Comparison of ENCODE assay signal across 8 cellular contexts in the genomic region with DNA sequence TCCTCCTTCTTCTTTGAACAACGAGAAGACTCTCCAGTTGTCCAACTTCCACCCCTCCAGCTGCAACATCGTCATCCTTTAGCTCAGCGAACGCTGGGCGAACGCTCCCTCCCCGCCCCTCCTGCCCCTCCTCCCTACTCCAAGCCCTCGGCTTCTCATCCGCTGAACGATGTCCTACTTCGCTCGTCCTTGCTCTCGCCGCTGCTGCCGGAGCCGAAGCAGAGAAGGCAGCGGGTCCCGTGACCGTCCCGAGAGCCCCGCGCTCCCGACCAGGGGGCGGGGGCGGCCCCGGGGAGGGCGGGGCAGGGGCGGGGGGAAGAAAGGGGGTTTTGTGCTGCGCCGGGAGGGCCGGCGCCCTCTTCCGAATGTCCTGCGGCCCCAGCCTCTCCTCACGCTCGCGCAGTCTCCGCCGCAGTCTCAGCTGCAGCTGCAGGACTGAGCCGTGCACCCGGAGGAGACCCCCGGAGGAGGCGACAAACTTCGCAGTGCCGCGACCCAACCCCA. TPM values are rescaled to one million over a fixed set of nuclear protein-coding genes. Genes with fewer than 3 reads are reported as not detected.
DNase-seq lines count a peak whose midpoint lies in the region; ATAC-seq and TF ChIP-seq lines count a peak whose summit lies in the region.

Gene BCAN (plus strand): TSS at position 357 of the 504 bp plus-strand sequence. CDS start 3,938 bp downstream, outside the sequence.

- H3K9me3 Mint-ChIP-seq in CD4-positive, CD25-positive, alpha-beta regulatory T cell = peaks cover 0 to 1% (median 0%) of the 10 kb centered on the region in 7 donors
- no peaks in the 10 kb centered on the region for H3K9me3 Mint-ChIP-seq in naive thymus-derived CD8-positive, alpha-beta T cell

- H3K36me3 ChIP-seq in CD4-positive, CD25-positive, alpha-beta regulatory T cell (ENCODE audit: control insufficient read depth, insufficient read depth, low read length) = no peaks in the 10 kb centered on the region

- intact Hi-C loops in dorsolateral prefrontal cortex (cut with DNase I) = no loop called here

- H3K27me3 ChIP-seq in CD4-positive, CD25-positive, alpha-beta regulatory T cell (ENCODE audit: control insufficient read depth, insufficient read depth, low read length) = peaks cover 47% of the 10 kb centered on the region
- H3K27me3 ChIP-seq in dorsolateral prefrontal cortex = peaks cover 0 to 5% (median 0%) of the 10 kb centered on the region in 45 donors

- H3K4me1 ChIP-seq in CD4-positive, CD25-positive, alpha-beta regulatory T cell (ENCODE audit: control insufficient read depth, insufficient read depth, low read length, poor library complexity, severe bottlenecking) = peaks cover 21% of the 10 kb centered on the region

- no peaks in the 10 kb centered on the region for H3K9me3 ChIP-seq in CD4-positive, CD25-positive, alpha-beta regulatory T cell (ENCODE audit: control insufficient read depth in 2 of 2, low read length in 2 of 2)

- peak in 17 of 56 donors; percentile 6 to 43 (median 23) for TF ChIP-seq CTCF in dorsolateral prefrontal cortex (IDR thresholded peaks at IDR 0.05 in 54 of 56, conservative IDR thresholded peaks at IDR 0.05 in 2 of 56; ENCODE audit: low read depth in 1 of 56, partially characterized antibody in 56 of 56)

- no peak within 1 kb of the TSS for H3K27ac ChIP-seq in CD4-positive, CD25-positive, alpha-beta regulatory T cell (ENCODE audit: insufficient read depth, low read length, poor library complexity, severe bottlenecking)
- H3K27ac ChIP-seq in dorsolateral prefrontal cortex = peak within 1 kb of the TSS; percentile 39 to 96 (median 89)

- H3K4me1 Mint-ChIP-seq in CD4-positive, CD25-positive, alpha-beta regulatory T cell = peaks cover 0 to 30% (median 16%) of the 10 kb centered on the region in 4 donors
- peaks cover 19 to 38% (median 31%) of the 10 kb centered on the region in 4 donors for H3K4me1 Mint-ChIP-seq in naive thymus-derived CD8-positive, alpha-beta T cell

- peak within 1 kb of the TSS; percentile 26 for H3K4me3 ChIP-seq in CD4-positive, CD25-positive, alpha-beta regulatory T cell (ENCODE audit: low read depth, low read length)
- H3K4me3 ChIP-seq in dorsolateral prefrontal cortex = peak within 1 kb of the TSS; percentile 53 to 84 (median 71)

- POLR2A ChIA-PET in naive thymus-derived CD8-positive, alpha-beta T cell (lab: Charles Lee) = interaction anchor here (0.8 to 1.0 kb wide), 2 partner anchors 60 to 197 kb away, joined by 3 to 4 read pairs; no protein-coding TSS in a partner anchor

- no peak within 1 kb of the TSS for H3K27ac Mint-ChIP-seq in CD4-positive, CD25-positive, alpha-beta regulatory T cell
- peak within 1 kb of the TSS in 4 of 10 donors; percentile 9 to 77 (median 20) for H3K27ac Mint-ChIP-seq in naive thymus-derived CD8-positive, alpha-beta T cell

- H3K27me3 Mint-ChIP-seq in CD4-positive, CD25-positive, alpha-beta regulatory T cell = peaks cover 81% of the 10 kb centered on the region
- H3K27me3 Mint-ChIP-seq in naive thymus-derived CD8-positive, alpha-beta T cell = peaks cover 53 to 91% (median 77%) of the 10 kb centered on the region in 5 donors

- peak; percentile 21 to 27 for ATAC-seq in CD4-positive, CD25-positive, alpha-beta regulatory T cell (ENCODE audit: low read depth in 2 of 2)
- peak; percentile 26 to 66 for ATAC-seq in naive thymus-derived CD8-positive, alpha-beta T cell
- no peak for ATAC-seq in GM18868 (IDR thresholded peaks at IDR 0.05; ENCODE audit: unreplicated experiment)

- H3K36me3 Mint-ChIP-seq in CD4-positive, CD25-positive, alpha-beta regulatory T cell = peaks cover 4% of the 10 kb centered on the region
- peaks cover 0 to 5% (median 0%) of the 10 kb centered on the region in 3 donors for H3K36me3 Mint-ChIP-seq in naive thymus-derived CD8-positive, alpha-beta T cell

- no peak for DNase-seq in CD4-positive, CD25-positive, alpha-beta regulatory T cell
- DNase-seq in NCI-H510A (lab: John Stamatoyannopoulos, UW) (peak; percentile 37), dorsolateral prefrontal cortex (peak in 9 of 10 donors; percentile 44 to 84 (median 78)), NCI-H128 (lab: John Stamatoyannopoulos, UW; ENCODE audit: unreplicated experiment) (no peak), NCI-H2081 (lab: John Stamatoyannopoulos, UW) (no peak)
- peak in 2 of 10 donors; percentile 31 to 60 for DNase-seq in naive thymus-derived CD8-positive, alpha-beta T cell
- DNase-seq in effector CD4-positive, alpha-beta T cell = no peak

- H3K4me3 Mint-ChIP-seq in CD4-positive, CD25-positive, alpha-beta regulatory T cell = peak within 1 kb of the TSS in 3 of 4 donors; percentile 50 to 79 (median 77)
- H3K4me3 Mint-ChIP-seq in naive thymus-derived CD8-positive, alpha-beta T cell = peak within 1 kb of the TSS; percentile 55 to 88 (median 72)

RNA-seq across cellular contexts. Expression of gene BCAN, which starts in this region (rescaled TPM):
- total RNA-seq in CD4-positive, CD25-positive, alpha-beta regulatory T cell = not detected
- not detected for polyA plus RNA-seq in CD4-positive, CD25-positive, alpha-beta regulatory T cell
- 100 to 1,000 TPM in 103 of 120 experiments, 10 to 100 TPM in 17; 56.3 to 240 (median 123) TPM for total RNA-seq in dorsolateral prefrontal cortex
- total RNA-seq in naive thymus-derived CD8-positive, alpha-beta T cell = not detected
- not detected for polyA plus RNA-seq in naive thymus-derived CD8-positive, alpha-beta T cell

Comparison
In these comparisons a context has a peak if more than half of its experiments do, and no peak if none do; other contexts are left out.
1. RNA of gene BCAN (total RNA-seq): 56.3 to 240 TPM in dorsolateral prefrontal cortex; not detected in naive thymus-derived CD8-positive, alpha-beta T cell and not detected in CD4-positive, CD25-positive, alpha-beta regulatory T cell (single experiment); every median in the first group is over 10 times any median in the second.
2. Peak in ATAC-seq and H3K4me3 ChIP-seq in CD4-positive, CD25-positive, alpha-beta regulatory T cell; RNA of the gene not detected or under 1 TPM.
3. Peak in ATAC-seq in naive thymus-derived CD8-positive, alpha-beta T cell; RNA of the gene not detected or under 1 TPM.
4. DNase-seq: peak in NCI-H510A (single experiment) and dorsolateral prefrontal cortex (9 of 10); none in CD4-positive, CD25-positive, alpha-beta regulatory T cell (0 of 3), NCI-H128 (single experiment), effector CD4-positive, alpha-beta T cell (single experiment) and NCI-H2081 (0 of 2).